ENCODE assay signal across 3 cellular contexts in the genomic region with DNA sequence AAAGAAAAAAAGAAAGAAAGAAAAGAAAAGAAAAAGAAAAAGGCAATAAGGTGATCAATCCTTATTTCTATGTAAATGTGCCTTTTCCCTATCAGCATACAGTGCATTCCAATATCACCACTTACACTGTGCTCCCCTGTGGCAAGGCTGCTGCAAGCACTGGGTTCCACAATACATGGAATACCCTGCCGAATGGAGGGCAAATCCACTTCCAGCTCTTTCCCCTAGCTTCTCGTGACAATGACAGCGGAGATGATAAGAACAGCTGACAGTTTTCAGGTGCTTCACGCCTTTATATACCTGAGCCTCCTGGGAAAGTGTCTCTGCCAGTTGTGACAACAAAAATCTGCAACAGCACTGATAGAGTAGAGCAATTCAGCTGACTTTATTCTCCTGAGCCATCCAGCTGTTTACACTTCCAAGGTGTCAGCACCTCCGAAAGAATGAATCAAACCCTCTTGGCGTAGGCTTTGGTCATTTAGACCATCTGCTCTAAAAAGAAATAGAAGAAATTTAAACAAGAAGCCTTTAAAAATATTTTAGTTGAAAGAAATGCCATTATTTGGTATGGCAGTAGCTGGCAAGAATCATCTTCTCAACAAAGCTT.
TF ChIP-seq lines count a peak whose summit lies in the region.

No MANE protein-coding gene starts in this region.

TF ChIP-seq in GM23338, 12 proteins besides CTCF, POLR2A, EP300 and RAD21 (continues in another document):
- no peak for TF ChIP-seq NANOG (IDR thresholded peaks at IDR 0.05; ENCODE audit: borderline replicate concordance)
- no peak for TF ChIP-seq POLR2AphosphoS5 (IDR thresholded peaks at IDR 0.05; ENCODE audit: low read depth)
- TF ChIP-seq EZH2phosphoT487 (IDR thresholded peaks at IDR 0.05; ENCODE audit: unreplicated experiment) = no peak
- TF ChIP-seq ZNF331 (CRISPR knock-in tag; IDR thresholded peaks at IDR 0.05; ENCODE audit: low read depth) = no peak
- TF ChIP-seq, protein P1, sequence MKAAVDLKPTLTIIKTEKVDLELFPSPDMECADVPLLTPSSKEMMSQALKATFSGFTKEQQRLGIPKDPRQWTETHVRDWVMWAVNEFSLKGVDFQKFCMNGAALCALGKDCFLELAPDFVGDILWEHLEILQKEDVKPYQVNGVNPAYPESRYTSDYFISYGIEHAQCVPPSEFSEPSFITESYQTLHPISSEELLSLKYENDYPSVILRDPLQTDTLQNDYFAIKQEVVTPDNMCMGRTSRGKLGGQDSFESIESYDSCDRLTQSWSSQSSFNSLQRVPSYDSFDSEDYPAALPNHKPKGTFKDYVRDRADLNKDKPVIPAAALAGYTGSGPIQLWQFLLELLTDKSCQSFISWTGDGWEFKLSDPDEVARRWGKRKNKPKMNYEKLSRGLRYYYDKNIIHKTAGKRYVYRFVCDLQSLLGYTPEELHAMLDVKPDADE (IDR thresholded peaks at IDR 0.05) = no peak
- TF ChIP-seq JUNB (IDR thresholded peaks at IDR 0.05; ENCODE audit: unreplicated experiment) = no peak
- no peak for TF ChIP-seq ZNF114 (CRISPR knock-in tag; IDR thresholded peaks at IDR 0.05)

TF ChIP-seq in WTC11, 78 proteins besides CTCF, POLR2A, EP300 and RAD21:
- TF ChIP-seq, protein P2, sequence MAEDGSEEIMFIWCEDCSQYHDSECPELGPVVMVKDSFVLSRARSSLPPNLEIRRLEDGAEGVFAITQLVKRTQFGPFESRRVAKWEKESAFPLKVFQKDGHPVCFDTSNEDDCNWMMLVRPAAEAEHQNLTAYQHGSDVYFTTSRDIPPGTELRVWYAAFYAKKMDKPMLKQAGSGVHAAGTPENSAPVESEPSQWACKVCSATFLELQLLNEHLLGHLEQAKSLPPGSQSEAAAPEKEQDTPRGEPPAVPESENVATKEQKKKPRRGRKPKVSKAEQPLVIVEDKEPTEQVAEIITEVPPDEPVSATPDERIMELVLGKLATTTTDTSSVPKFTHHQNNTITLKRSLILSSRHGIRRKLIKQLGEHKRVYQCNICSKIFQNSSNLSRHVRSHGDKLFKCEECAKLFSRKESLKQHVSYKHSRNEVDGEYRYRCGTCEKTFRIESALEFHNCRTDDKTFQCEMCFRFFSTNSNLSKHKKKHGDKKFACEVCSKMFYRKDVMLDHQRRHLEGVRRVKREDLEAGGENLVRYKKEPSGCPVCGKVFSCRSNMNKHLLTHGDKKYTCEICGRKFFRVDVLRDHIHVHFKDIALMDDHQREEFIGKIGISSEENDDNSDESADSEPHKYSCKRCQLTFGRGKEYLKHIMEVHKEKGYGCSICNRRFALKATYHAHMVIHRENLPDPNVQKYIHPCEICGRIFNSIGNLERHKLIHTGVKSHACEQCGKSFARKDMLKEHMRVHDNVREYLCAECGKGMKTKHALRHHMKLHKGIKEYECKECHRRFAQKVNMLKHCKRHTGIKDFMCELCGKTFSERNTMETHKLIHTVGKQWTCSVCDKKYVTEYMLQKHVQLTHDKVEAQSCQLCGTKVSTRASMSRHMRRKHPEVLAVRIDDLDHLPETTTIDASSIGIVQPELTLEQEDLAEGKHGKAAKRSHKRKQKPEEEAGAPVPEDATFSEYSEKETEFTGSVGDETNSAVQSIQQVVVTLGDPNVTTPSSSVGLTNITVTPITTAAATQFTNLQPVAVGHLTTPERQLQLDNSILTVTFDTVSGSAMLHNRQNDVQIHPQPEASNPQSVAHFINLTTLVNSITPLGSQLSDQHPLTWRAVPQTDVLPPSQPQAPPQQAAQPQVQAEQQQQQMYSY (CRISPR knock-in tag; IDR thresholded peaks at IDR 0.05) = peak; percentile 78
- no peak for TF ChIP-seq TEAD1 (CRISPR knock-in tag; IDR thresholded peaks at IDR 0.05)
- TF ChIP-seq ARID4B (CRISPR knock-in tag; IDR thresholded peaks at IDR 0.05; ENCODE audit: borderline replicate concordance) = no peak

TF ChIP-seq in endothelial cell of umbilical vein, 7 proteins besides CTCF, POLR2A, EP300 and RAD21:
- TF ChIP-seq JUN (IDR thresholded peaks at IDR 0.05; ENCODE audit: borderline replicate concordance, insufficient read depth, insufficient read length, low read depth) (no peak), EZH2 (IDR thresholded peaks at IDR 0.05; ENCODE audit: borderline replicate concordance, low read depth, low read length, severe bottlenecking) (no peak), FOS (IDR thresholded peaks at IDR 0.05; ENCODE audit: borderline replicate concordance, insufficient read depth, low read length) (no peak), MYC (IDR thresholded peaks at IDR 0.05; ENCODE audit: low read depth, low read length) (no peak), GATA2 (IDR thresholded peaks at IDR 0.05; ENCODE audit: insufficient read depth, insufficient read length, low read depth, low read length) (no peak), POLR2AphosphoS5 (IDR thresholded peaks at IDR 0.05; ENCODE audit: insufficient read depth, low read depth, low read length) (no peak)
- TF ChIP-seq, protein P3, sequence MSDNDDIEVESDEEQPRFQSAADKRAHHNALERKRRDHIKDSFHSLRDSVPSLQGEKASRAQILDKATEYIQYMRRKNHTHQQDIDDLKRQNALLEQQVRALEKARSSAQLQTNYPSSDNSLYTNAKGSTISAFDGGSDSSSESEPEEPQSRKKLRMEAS (IDR thresholded peaks at IDR 0.05; ENCODE audit: insufficient read depth, insufficient read length) = no peak
